In the genomic region with DNA sequence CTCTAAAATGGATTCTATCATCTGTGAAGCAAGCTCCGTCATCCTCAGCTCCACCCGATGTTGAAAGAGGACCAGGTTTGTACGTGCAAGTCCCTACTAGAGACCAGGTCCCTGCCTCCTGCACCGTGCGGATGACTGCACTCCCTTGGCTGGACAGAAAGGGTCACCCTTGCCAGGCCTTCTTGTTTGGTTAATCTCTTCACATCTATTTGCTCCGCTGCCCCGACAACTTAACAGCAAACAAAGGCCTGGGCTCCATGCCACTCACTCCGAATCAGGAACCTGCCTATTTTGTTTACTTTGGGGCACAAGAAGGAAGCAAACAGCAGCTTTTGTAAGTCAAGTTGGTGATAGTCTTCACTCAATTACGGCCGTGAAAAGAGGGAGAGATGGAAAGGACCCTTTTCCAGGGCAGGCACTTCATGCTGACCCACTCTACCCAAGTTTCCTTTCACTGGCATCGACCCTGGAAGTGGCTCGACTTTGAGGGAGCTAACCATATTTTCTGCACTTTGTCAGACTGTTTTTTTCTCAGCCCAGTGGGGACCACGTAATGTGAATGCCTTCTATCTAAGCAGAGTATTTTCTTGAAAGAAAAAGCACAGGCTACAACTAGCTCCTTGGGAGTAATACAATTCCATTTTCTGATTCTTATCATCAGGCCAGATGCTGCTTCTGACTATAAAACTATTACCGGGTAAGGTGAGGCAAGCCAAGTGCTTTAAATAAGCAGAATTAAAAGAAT, we compare ENCODE assay signal across 1 cellular context.
TF ChIP-seq lines count a peak whose summit lies in the region.

No MANE protein-coding gene starts in this region.

TF ChIP-seq in SK-N-SH, 30 proteins besides CTCF, POLR2A, EP300 and RAD21:
- TF ChIP-seq, protein P1, sequence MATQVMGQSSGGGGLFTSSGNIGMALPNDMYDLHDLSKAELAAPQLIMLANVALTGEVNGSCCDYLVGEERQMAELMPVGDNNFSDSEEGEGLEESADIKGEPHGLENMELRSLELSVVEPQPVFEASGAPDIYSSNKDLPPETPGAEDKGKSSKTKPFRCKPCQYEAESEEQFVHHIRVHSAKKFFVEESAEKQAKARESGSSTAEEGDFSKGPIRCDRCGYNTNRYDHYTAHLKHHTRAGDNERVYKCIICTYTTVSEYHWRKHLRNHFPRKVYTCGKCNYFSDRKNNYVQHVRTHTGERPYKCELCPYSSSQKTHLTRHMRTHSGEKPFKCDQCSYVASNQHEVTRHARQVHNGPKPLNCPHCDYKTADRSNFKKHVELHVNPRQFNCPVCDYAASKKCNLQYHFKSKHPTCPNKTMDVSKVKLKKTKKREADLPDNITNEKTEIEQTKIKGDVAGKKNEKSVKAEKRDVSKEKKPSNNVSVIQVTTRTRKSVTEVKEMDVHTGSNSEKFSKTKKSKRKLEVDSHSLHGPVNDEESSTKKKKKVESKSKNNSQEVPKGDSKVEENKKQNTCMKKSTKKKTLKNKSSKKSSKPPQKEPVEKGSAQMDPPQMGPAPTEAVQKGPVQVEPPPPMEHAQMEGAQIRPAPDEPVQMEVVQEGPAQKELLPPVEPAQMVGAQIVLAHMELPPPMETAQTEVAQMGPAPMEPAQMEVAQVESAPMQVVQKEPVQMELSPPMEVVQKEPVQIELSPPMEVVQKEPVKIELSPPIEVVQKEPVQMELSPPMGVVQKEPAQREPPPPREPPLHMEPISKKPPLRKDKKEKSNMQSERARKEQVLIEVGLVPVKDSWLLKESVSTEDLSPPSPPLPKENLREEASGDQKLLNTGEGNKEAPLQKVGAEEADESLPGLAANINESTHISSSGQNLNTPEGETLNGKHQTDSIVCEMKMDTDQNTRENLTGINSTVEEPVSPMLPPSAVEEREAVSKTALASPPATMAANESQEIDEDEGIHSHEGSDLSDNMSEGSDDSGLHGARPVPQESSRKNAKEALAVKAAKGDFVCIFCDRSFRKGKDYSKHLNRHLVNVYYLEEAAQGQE (IDR thresholded peaks at IDR 0.05; ENCODE audit: low read depth, low read length) = no peak
- TF ChIP-seq FOSL2 (IDR thresholded peaks at IDR 0.05; ENCODE audit: borderline replicate concordance, low read depth) (no peak), JUND (IDR thresholded peaks at IDR 0.05) (no peak), RCOR1 (IDR thresholded peaks at IDR 0.05; ENCODE audit: low read length) (no peak), TEAD4 (IDR thresholded peaks at IDR 0.05; ENCODE audit: borderline replicate concordance, insufficient read depth) (no peak), FOXM1 (IDR thresholded peaks at IDR 0.05; ENCODE audit: low read depth) (no peak), MEF2A (IDR thresholded peaks at IDR 0.05; ENCODE audit: borderline replicate concordance, low read depth) (no peak), SIN3A (IDR thresholded peaks at IDR 0.05; ENCODE audit: borderline replicate concordance, low read depth, low read length) (no peak), TAF1 (IDR thresholded peaks at IDR 0.05; ENCODE audit: borderline replicate concordance, low read depth, low read length) (no peak), TCF12 (IDR thresholded peaks at IDR 0.05) (no peak), IRF3 (IDR thresholded peaks at IDR 0.05; ENCODE audit: low read depth, low read length) (no peak), USF2 (IDR thresholded peaks at IDR 0.05; ENCODE audit: borderline replicate concordance, low read depth, low read length) (no peak), USF1 (IDR thresholded peaks at IDR 0.05; ENCODE audit: borderline replicate concordance, low read depth) (no peak), SMC3 (IDR thresholded peaks at IDR 0.05; ENCODE audit: low read depth, low read length) (no peak), NRF1 (IDR thresholded peaks at IDR 0.05; ENCODE audit: low read depth, low read length) (no peak)
- TF ChIP-seq, protein P2, sequence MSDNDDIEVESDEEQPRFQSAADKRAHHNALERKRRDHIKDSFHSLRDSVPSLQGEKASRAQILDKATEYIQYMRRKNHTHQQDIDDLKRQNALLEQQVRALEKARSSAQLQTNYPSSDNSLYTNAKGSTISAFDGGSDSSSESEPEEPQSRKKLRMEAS (IDR thresholded peaks at IDR 0.05; ENCODE audit: low read depth) = no peak
